18 cellular contexts compared by ENCODE assay signal in the genomic region with DNA sequence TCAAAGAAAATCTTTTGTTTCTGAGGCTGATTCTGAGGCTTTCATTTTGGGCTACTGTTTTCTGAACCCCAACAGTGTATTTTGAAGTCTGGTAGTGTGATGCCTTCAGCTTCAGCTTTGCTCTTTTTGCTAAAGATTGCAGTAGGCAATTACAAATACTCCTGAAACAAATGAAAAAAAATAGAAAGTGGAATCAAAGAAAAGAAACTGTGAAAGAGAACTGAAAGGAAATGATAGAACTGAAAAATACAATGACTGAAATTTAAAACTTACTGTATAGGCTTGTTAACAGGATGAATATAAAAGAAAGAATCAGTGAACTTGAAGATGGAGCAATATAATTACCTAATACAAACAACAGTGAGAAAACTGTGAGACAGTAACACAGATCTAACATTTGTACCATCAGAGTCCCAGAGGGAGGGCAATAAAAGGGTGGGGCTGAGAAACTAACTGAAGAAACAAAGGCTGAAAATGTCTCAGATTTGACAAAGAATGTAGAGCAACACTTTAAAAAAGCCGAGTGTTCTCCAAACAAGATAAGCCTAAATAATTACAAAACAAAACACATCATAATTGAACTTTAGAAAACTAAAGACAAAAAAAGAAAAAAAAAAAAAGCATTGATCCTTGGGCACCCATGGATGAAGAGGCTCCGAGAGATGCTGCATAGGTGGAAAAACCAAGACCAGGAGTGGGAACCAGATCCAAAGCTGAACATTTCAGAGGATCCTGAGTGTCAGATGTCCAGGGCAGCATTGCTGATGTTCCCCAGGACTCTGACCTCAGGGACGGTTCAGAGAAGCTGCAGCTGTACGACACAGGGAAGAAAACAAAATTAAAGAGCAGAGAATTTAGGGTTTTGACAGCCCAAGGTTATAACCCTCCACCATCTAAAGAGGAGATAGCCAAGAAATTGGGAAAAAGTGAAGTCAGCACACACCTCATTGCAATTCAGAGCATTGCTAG.
DNase-seq lines count a peak whose midpoint lies in the region; ATAC-seq, FAIRE-seq and TF ChIP-seq lines count a peak whose summit lies in the region.
"Had no signal": no experiment of that assay in that cellular context is flagged by ENCODE, and none has a peak within 500 bp of the region (broad histone marks: within the 10 kb centered on the region; RNA-seq: fewer than 3 reads in every experiment).

No MANE protein-coding gene starts in this region.

- ATAC-seq in HG03432 (IDR thresholded peaks at IDR 0.05; ENCODE audit: unreplicated experiment) = peak; percentile 54
- peak; percentile 74 for ATAC-seq in GM12878
- no peak for ATAC-seq in PC-3
- ATAC-seq: activated CD4-positive, CD25-positive, alpha-beta regulatory T cell treated with anti-CD3 and anti-CD28 coated beads, Interleukin-2, amount 50 U/mL, for 24 hours; activated T-helper 17 cell treated with anti-CD3 and anti-CD28 coated beads, Interleukin-2, amount 50 U/mL, for 72 hours had no signal

- TF ChIP-seq RAD21 in GM12878 (IDR thresholded peaks at IDR 0.05; ENCODE audit: insufficient read depth, low read depth, low read length) = no peak

- H3K9me3 ChIP-seq in GM12878 (replicated peaks; ENCODE audit: control insufficient read depth, insufficient read depth, low read length) (peaks cover 2% of the 10 kb centered on the region; the same call in 2 of the 3 replicates), PC-3 (ENCODE audit: low read length) (no peaks in the 10 kb centered on the region), Peyer's patch (no peaks in the 10 kb centered on the region)

- in situ Hi-C loops in GM12878 (cut with MboI) = no loop called here

- H3K9me2 ChIP-seq in PC-3 (replicated peaks; ENCODE audit: low read length) = no peaks in the 10 kb centered on the region

- peaks cover 11% of the 10 kb centered on the region for H3K9me3 Mint-ChIP-seq in neural crest cell

- no peak overlapping the region for H3K4me3 Mint-ChIP-seq in neural crest cell
- H3K4me3 Mint-ChIP-seq: activated T-helper 17 cell treated with anti-CD3 and anti-CD28 coated beads, Interleukin-2, amount 50 U/mL, for 72 hours; naive B cell had no signal

- no TSS peak for BruUV-seq in GM12878 (replicated peaks; lab: Mats Ljungman, UMichigan)
- no TSS peak for BruUV-seq in PC-3 (replicated peaks; lab: Mats Ljungman, UMichigan)

- no peak for FAIRE-seq in GM12878 (lab: Jason Lieb, UNC)

- SMC1A ChIA-PET in GM12878 (lab: Charles Lee; ENCODE audit: uncharacterized antibody, unreplicated experiment) = interaction anchor here (1.2 kb wide), 1 partner anchor 12 kb away, joined by 4 read pairs; no protein-coding TSS in a partner anchor

- 45% methylated on average over 4 of the region's 4 CpGs for WGBS in GM12878 (ENCODE audit: insufficient coverage, insufficient replicate concordance, low lambda C conversion rate, missing lambda C conversion rate)

- H3K4me1 ChIP-seq in GM12878 (ENCODE audit: control insufficient read depth, insufficient read depth, low read length) (no peaks in the 10 kb centered on the region; the same call in 1 of the 2 replicates), PC-3 (ENCODE audit: insufficient read depth, low read length) (peaks cover 20% of the 10 kb centered on the region), Peyer's patch (peaks cover 0 to 6% (median 0%) of the 10 kb centered on the region in 4 donors)

- H4K20me1 ChIP-seq in GM12878 (ENCODE audit: control insufficient read depth, insufficient read depth) (no peaks in the 10 kb centered on the region), PC-3 (ENCODE audit: low read length) (no peaks in the 10 kb centered on the region)

- H3K36me3 ChIP-seq in GM12878 (ENCODE audit: control insufficient read depth in 2 of 2, insufficient read depth in 2 of 2, low read length in 1 of 2) (no peaks in the 10 kb centered on the region), PC-3 (ENCODE audit: low read depth, low read length) (no peaks in the 10 kb centered on the region), Peyer's patch (no peaks in the 10 kb centered on the region)

- RAD21 ChIA-PET in GM12878 (lab: Charles Lee; ENCODE audit: unreplicated experiment) = interaction anchor here (1.4 kb wide), 1 partner anchor 142 kb away, joined by 3 read pairs; no protein-coding TSS in a partner anchor

- no peak overlapping the region for H2AFZ ChIP-seq in GM12878 (ENCODE audit: control insufficient read depth, low read depth, low read length)
- H2AFZ ChIP-seq in PC-3 (ENCODE audit: low read length) = no peak overlapping the region

- TF ChIP-seq CTCF in GM12865 (IDR thresholded peaks at IDR 0.05; ENCODE audit: insufficient read depth, low read depth, low read length, missing control alignments) (no peak), GM12878 (IDR thresholded peaks at IDR 0.05 in 2 of 3, conservative IDR thresholded peaks at IDR 0.05 in 1 of 3; ENCODE audit: control insufficient read depth in 2 of 3, extremely low read depth in 1 of 3, insufficient read depth in 1 of 3, low read depth in 3 of 3, low read length in 3 of 3) (no peak), neural crest cell (conservative IDR thresholded peaks at IDR 0.05) (no peak), PC-3 (conservative IDR thresholded peaks at IDR 0.05; ENCODE audit: low read depth, low read length) (no peak), Peyer's patch (IDR thresholded peaks at IDR 0.05) (no peak)

- no peaks in the 10 kb centered on the region for H3K27me3 Mint-ChIP-seq in neural crest cell (ENCODE audit: low read depth)
- H3K27me3 Mint-ChIP-seq: activated T-helper 17 cell treated with anti-CD3 and anti-CD28 coated beads, Interleukin-2, amount 50 U/mL, for 72 hours; naive B cell had no signal

- POLR2A ChIA-PET in GM12878 (lab: Charles Lee) = interaction anchor here (0.7 kb wide), 1 partner anchor 238 kb away, joined by 6 read pairs; no protein-coding TSS in a partner anchor
- POLR2A ChIA-PET in PC-3 (lab: Charles Lee; ENCODE audit: unreplicated experiment) = interaction anchor here (0.7 kb wide), 1 partner anchor 251 kb away, joined by 3 read pairs; no protein-coding TSS in a partner anchor

- no peak for TF ChIP-seq POLR2A in GM12878 (IDR thresholded peaks at IDR 0.05; ENCODE audit: low read depth, low read length)
- no peak for TF ChIP-seq POLR2A in Peyer's patch (IDR thresholded peaks at IDR 0.05)

- CTCF ChIA-PET in GM12878 (lab: Yijun Ruan, JAX) = no interaction called here
- CTCF ChIA-PET in PC-3 (lab: Charles Lee) = no interaction called here

- no peak overlapping the region for H3K9ac ChIP-seq in GM12878 (ENCODE audit: control insufficient read depth, insufficient read depth, low read length)
- no peak overlapping the region for H3K9ac ChIP-seq in PC-3 (ENCODE audit: low read length)

- H3K4me1 Mint-ChIP-seq in neural crest cell = peaks cover 21% of the 10 kb centered on the region
- H3K4me1 Mint-ChIP-seq: activated T-helper 17 cell treated with anti-CD3 and anti-CD28 coated beads, Interleukin-2, amount 50 U/mL, for 72 hours; naive B cell had no signal

- no peaks in the 10 kb centered on the region for H3F3A ChIP-seq in PC-3 (ENCODE audit: low read length, unreplicated experiment)

- H3K27me3 ChIP-seq in GM12878 (replicated peaks in 1 of 2; ENCODE audit: control insufficient read depth in 2 of 2, insufficient read depth in 2 of 2, low read length in 1 of 2) (no peaks in the 10 kb centered on the region), PC-3 (ENCODE audit: low read length) (no peaks in the 10 kb centered on the region), Peyer's patch (no peaks in the 10 kb centered on the region)

- peaks cover 4% of the 10 kb centered on the region for H3K36me3 Mint-ChIP-seq in neural crest cell (ENCODE audit: low read depth)
- H3K36me3 Mint-ChIP-seq: naive B cell had no signal

- H3K27ac ChIP-seq in GM12878 (ENCODE audit: control insufficient read depth, insufficient read depth) (no peak overlapping the region; the same call in 1 of the 2 replicates), PC-3 (ENCODE audit: low read length) (no peak overlapping the region), Peyer's patch (no peak overlapping the region)

- peak overlapping the region; percentile 36 for H3K27ac Mint-ChIP-seq in neural crest cell (ENCODE audit: unreplicated experiment)
- H3K27ac Mint-ChIP-seq: activated T-helper 17 cell treated with anti-CD3 and anti-CD28 coated beads, Interleukin-2, amount 50 U/mL, for 72 hours; naive B cell had no signal

- TF ChIP-seq EP300 in GM12878 (IDR thresholded peaks at IDR 0.05; ENCODE audit: borderline replicate concordance in 1 of 2, control insufficient read depth in 1 of 2, low read depth in 2 of 2, low read length in 2 of 2) = no peak

- H3K79me2 ChIP-seq in GM12878 (ENCODE audit: control insufficient read depth, insufficient read depth, low read length) (no peaks in the 10 kb centered on the region), PC-3 (ENCODE audit: low read length) (no peaks in the 10 kb centered on the region)

- peak; percentile 65 for DNase-seq in GM12865 (ENCODE audit: low read depth)
- no peak for DNase-seq in GM12878 (ENCODE audit: low read depth, low spot score)
- DNase-seq in neural crest cell (ENCODE audit: low read depth, low spot score) = no peak
- no peak for DNase-seq in NCI-H146 (lab: John Stamatoyannopoulos, UW)
- no peak for DNase-seq in head of caudate nucleus
- DNase-seq in PC-3 = no peak
- no peak for DNase-seq in Peyer's patch
- DNase-seq: caudate nucleus; erythroblast; naive B cell; NCI-H187 treated with DMSO at 0.1 percent for 48 hours; NCI-H510A; posterior cingulate gyrus; SIG-M5; stimulated activated CD4-positive, alpha-beta T cell treated with anti-CD3 and anti-CD28 coated beads, Interleukin-4, amount 100 ng/mL, for 4 hours had no signal

- no peak overlapping the region for H3K4me3 ChIP-seq in GM12865 (ENCODE audit: low read depth, low read length)
- H3K4me3 ChIP-seq in GM12878 = no peak overlapping the region
- H3K4me3 ChIP-seq in PC-3 (ENCODE audit: low read length) = no peak overlapping the region
- no peak overlapping the region for H3K4me3 ChIP-seq in Peyer's patch

- intact Hi-C loops in GM12878 (cut with micrococcal nuclease; ENCODE audit: unreplicated experiment) = no loop called here
- intact Hi-C loops in head of caudate nucleus (cut with DNase I) = no loop called here
- intact Hi-C loops in PC-3 (cut with micrococcal nuclease) = no loop called here

- H3K4me2 ChIP-seq in GM12878 (ENCODE audit: control insufficient read depth, insufficient read depth) = no peak overlapping the region
- no peak overlapping the region for H3K4me2 ChIP-seq in PC-3 (ENCODE audit: low read length)
